In genomic region chr12:108305520-108305919, GRCh38 we compare ENCODE assay signal across 10 cellular contexts. TPM values are rescaled to one million over a fixed set of nuclear protein-coding genes. Genes with fewer than 3 reads are reported as not detected.
DNase-seq lines count a peak whose midpoint lies in the region; ATAC-seq and TF ChIP-seq lines count a peak whose summit lies in the region.
"Had no signal": no experiment of that assay in that cellular context is flagged by ENCODE, and none has a peak within 500 bp of the region (broad histone marks: within the 10 kb centered on the region; RNA-seq: fewer than 3 reads in every experiment).

No MANE protein-coding gene starts in this region.

- intact Hi-C loops in MCF 10A (cut with micrococcal nuclease) (loop anchor here (1.0 kb wide), 1 partner anchor 152 kb away; no protein-coding TSS in a partner anchor), left lung (cut with DNase I) (no loop called here), testis (cut with DNase I; ENCODE audit: low total_unique reads) (no loop called here)

- POLR2A ChIA-PET in MCF 10A (lab: Yijun Ruan, JAX), result interaction anchor here (0.6 kb wide), 1 partner anchor 68 kb away, joined by 3 read pairs; no protein-coding TSS in a partner anchor

- H3K27ac ChIP-seq in left lung (peak overlapping the region; percentile 76 to 82), testis (peak overlapping the region; percentile 58 to 88)
- H3K27ac ChIP-seq: 22Rv1, SJSA1 had no signal

- H3K27me3 ChIP-seq in left lung (no peaks in the 10 kb centered on the region), testis (no peaks in the 10 kb centered on the region)
- H3K27me3 ChIP-seq: SJSA1 had no signal

- no peaks in the 10 kb centered on the region for H3K9me3 Mint-ChIP-seq in MCF 10A (ENCODE audit: unreplicated experiment)

- 39 to 47% methylated on average over 6 to 9 of the region's 9 CpGs for WGBS in testis, 2 donors

- H3K27me3 Mint-ChIP-seq in MCF 10A (ENCODE audit: insufficient read depth, unreplicated experiment), result no peaks in the 10 kb centered on the region

- H3K36me3 ChIP-seq in left lung (no peaks in the 10 kb centered on the region), testis (ENCODE audit: low read depth, missing control alignments) (no peaks in the 10 kb centered on the region)
- H3K36me3 ChIP-seq: SJSA1 had no signal

- no peaks in the 10 kb centered on the region for H3K36me3 Mint-ChIP-seq in MCF 10A (ENCODE audit: insufficient read depth, unreplicated experiment)

- H3K4me3 ChIP-seq in left lung (no peak overlapping the region), testis (no peak overlapping the region)
- H3K4me3 ChIP-seq: SJSA1 had no signal

- CTCF ChIA-PET in MCF 10A (lab: Yijun Ruan, JAX), result interaction anchor here (0.6 to 0.7 kb wide), 2 partner anchors 607 to 1197 kb away, joined by 3 read pairs; no protein-coding TSS in a partner anchor

- H3K9me3 ChIP-seq in left lung (no peaks in the 10 kb centered on the region), testis (no peaks in the 10 kb centered on the region)
- H3K9me3 ChIP-seq: SJSA1 had no signal

- H3K4me1 ChIP-seq in left lung (peaks cover 43 to 83% of the 10 kb centered on the region in 2 donors), testis (peaks cover 50% of the 10 kb centered on the region)
- H3K4me1 ChIP-seq: SJSA1 had no signal

- ATAC-seq in left lung, result peak; percentile 72

- BruUV-seq in MCF 10A (replicated peaks; lab: Mats Ljungman, UMichigan), result no TSS peak

- DNase-seq in DMS 273 (lab: John Stamatoyannopoulos, UW; ENCODE audit: unreplicated experiment) (peak; percentile 21), DMS 273 treated with DMSO at 0.1 percent for 48 hours (lab: John Stamatoyannopoulos, UW) (no peak), MCF 10A (ENCODE audit: unreplicated experiment) (peak; percentile 91), left lung (peak; percentile 85 to 87), testis (peak; percentile 87), NK-92 (lab: John Stamatoyannopoulos, UW; ENCODE audit: unreplicated experiment) (no peak), 8988T (no peak), NCI-H345 (lab: John Stamatoyannopoulos, UW) (no peak)

- peak overlapping the region; percentile 66 for H3K4me3 Mint-ChIP-seq in MCF 10A (ENCODE audit: unreplicated experiment)

- no peak for TF ChIP-seq POLR2A in testis (IDR thresholded peaks at IDR 0.05)

- H3K27ac Mint-ChIP-seq in MCF 10A (ENCODE audit: low read depth, unreplicated experiment), result peak overlapping the region; percentile 46

- H3K4me1 Mint-ChIP-seq in MCF 10A (ENCODE audit: insufficient read depth, unreplicated experiment), result peaks cover 44% of the 10 kb centered on the region

- TF ChIP-seq CTCF in MCF 10A (IDR thresholded peaks at IDR 0.05; ENCODE audit: unreplicated experiment) (no peak), left lung (IDR thresholded peaks at IDR 0.05) (no peak), testis (IDR thresholded peaks at IDR 0.05) (no peak)

RNA-seq across cellular contexts. Expression of gene CMKLR1, which starts 33.6 kb away (rescaled TPM):
- total RNA-seq in MCF 10A (2022) (0.12 and 0.25 TPM in 2 replicates), left lung (10 to 100 TPM; 19.0 to 31.2 TPM), testis (1 to 10 TPM; 2.4 to 4.8 TPM)
- polyA plus RNA-seq in testis (ENCODE audit: insufficient read depth, low read depth, low replicate concordance), result 9.5 TPM
- total RNA-seq: SJSA1 had no signal

Comparison
In these comparisons a context has a peak if more than half of its experiments do, and no peak if none do; other contexts are left out.
1. DNase-seq: peak in DMS 273 (single experiment), MCF 10A (single experiment), left lung (2 of 2) and testis (single experiment); none in DMS 273 treated with DMSO at 0.1 percent for 48 hours (single experiment), NK-92 (single experiment), 8988T (single experiment) and NCI-H345 (single experiment).